Comparison of ENCODE assay signal across 16 cellular contexts in the genomic region with DNA sequence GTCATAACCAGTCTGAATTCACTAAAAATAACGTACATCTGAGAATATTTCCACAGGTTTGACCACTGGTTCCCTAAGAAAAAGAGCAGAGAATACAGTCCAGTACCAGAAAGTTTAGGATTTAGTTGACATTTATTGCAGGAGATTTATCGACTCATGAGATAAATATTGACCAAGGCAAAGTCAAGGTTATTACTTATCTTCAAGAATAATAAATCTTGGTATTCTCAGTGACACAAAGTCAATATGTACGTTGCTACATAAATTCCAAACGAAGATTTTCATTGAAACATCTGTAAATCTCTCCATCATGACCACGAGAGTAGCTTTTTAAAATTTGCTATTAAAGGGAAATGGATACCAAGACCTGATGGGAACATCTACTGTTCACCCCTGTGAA.
"Had no signal": no experiment of that assay in that cellular context is flagged by ENCODE, and none has a peak within 500 bp of the region (broad histone marks: within the 10 kb centered on the region; RNA-seq: fewer than 3 reads in every experiment).

No MANE protein-coding gene starts in this region.

- FAIRE-seq: endometrium, islet of Langerhans, TTC549 had no signal

- H3K9me3 ChIP-seq: esophagus squamous epithelium, heart left ventricle, mucosa of descending colon, sigmoid colon, uterus had no signal

- H3K4me1 ChIP-seq: sigmoid colon, uterus had no signal

- DNase-seq: activated CD4-positive, alpha-beta T cell treated with anti-CD3 and anti-CD28 coated beads, Interleukin-2, amount 50 U/mL, for 1 hour; activated T-cell treated with anti-CD3 and anti-CD28 coated beads, Interleukin-2, amount 50 U/mL, for 1 hour; cerebellar nuclear complex; dorsolateral prefrontal cortex; esophagus squamous epithelium; foreskin melanocyte; mucosa of descending colon; natural killer cell; occipital lobe; sigmoid colon; T-helper 2 cell; uterus had no signal

- H3K36me3 ChIP-seq: esophagus squamous epithelium, heart left ventricle, sigmoid colon, uterus had no signal

- H3K27ac ChIP-seq: dorsolateral prefrontal cortex, esophagus squamous epithelium, sigmoid colon, uterus had no signal

- H3K4me3 ChIP-seq: dorsolateral prefrontal cortex, esophagus squamous epithelium, heart left ventricle, mucosa of descending colon, sigmoid colon, uterus had no signal

- ATAC-seq: mucosa of descending colon, natural killer cell had no signal

- H3K27me3 ChIP-seq: heart left ventricle, sigmoid colon, uterus had no signal
